34 cellular contexts compared by ENCODE assay signal in genomic region chr12:46798056-46798455, GRCh38. TPM values are rescaled to one million over a fixed set of nuclear protein-coding genes. Genes with fewer than 3 reads are reported as not detected.
"Had no signal": no experiment of that assay in that cellular context is flagged by ENCODE, and none has a peak within 500 bp of the region (broad histone marks: within the 10 kb centered on the region; RNA-seq: fewer than 3 reads in every experiment).

No MANE protein-coding gene starts in this region.

- ATAC-seq: activated CD8-positive, alpha-beta memory T cell treated with anti-CD3 and anti-CD28 coated beads, Interleukin-2, amount 10 ng/mL, durations not matched to agents 7 days and 5 days; activated CD8-positive, alpha-beta T cell treated with anti-CD3 and anti-CD28 coated beads, Interleukin-2, amount 10 ng/mL, durations not matched to agents 7 days and 5 days; activated naive CD4-positive, alpha-beta T cell treated with anti-CD3 and anti-CD28 coated beads, Interleukin-2, amount 50 U/mL, for 72 hours; body of pancreas had no signal

- H3K36me3 ChIP-seq: adrenal gland, brain microvascular endothelial cell, breast epithelium had no signal

- H3K27ac ChIP-seq: adrenal gland, body of pancreas, brain microvascular endothelial cell, breast epithelium, VCaP had no signal

- FAIRE-seq: astrocyte, TTC549 had no signal

- H3K27me3 ChIP-seq: adrenal gland, body of pancreas, brain microvascular endothelial cell, breast epithelium had no signal

- H3K9me3 ChIP-seq: adrenal gland, body of pancreas, breast epithelium had no signal

- DNase-seq: activated B cell treated with CpG ODN at 0.5 μM for 24 hours; activated CD4-positive, alpha-beta memory T cell treated with anti-CD3 and anti-CD28 coated beads, Interleukin-2, amount 10 ng/mL, durations not matched to agents 7 days and 5 days; activated CD4-positive, alpha-beta T cell treated with anti-CD3 and anti-CD28 coated beads for 4 hours; activated CD4-positive, alpha-beta T cell treated with anti-CD3 and anti-CD28 coated beads, Interleukin-2, amount 10 ng/mL, durations not matched to agents 7 days and 5 days; activated CD4-positive, alpha-beta T cell treated with anti-CD3 and anti-CD28 coated beads, Interleukin-2, amount 50 U/mL, for 48 hours; activated CD4-positive, CD25-positive, alpha-beta regulatory T cell treated with anti-CD3 and anti-CD28 coated beads, Interleukin-2, amount 50 U/mL, for 72 hours; activated CD8-positive, alpha-beta memory T cell treated with anti-CD3 and anti-CD28 coated beads for 24 hours; activated CD8-positive, alpha-beta memory T cell treated with anti-CD3 and anti-CD28 coated beads, Interleukin-2, amount 10 ng/mL, durations not matched to agents 7 days and 5 days; activated CD8-positive, alpha-beta memory T cell treated with anti-CD3 and anti-CD28 coated beads, Interleukin-2, amount 50 U/mL, for 48 hours; activated CD8-positive, alpha-beta T cell treated with anti-CD3 and anti-CD28 coated beads, Interleukin-2, amount 10 ng/mL, durations not matched to agents 7 days and 5 days; activated effector memory CD4-positive, alpha-beta T cell treated with Interleukin-2 at 50 U/mL for 16 hours; activated gamma-delta T cell treated with Interleukin-2 at 50 U/mL for 16 hours; activated naive CD4-positive, alpha-beta T cell; activated naive CD4-positive, alpha-beta T cell treated with anti-CD3 and anti-CD28 coated beads for 36 hours; activated naive CD4-positive, alpha-beta T cell treated with anti-CD3 and anti-CD28 coated beads, Interleukin-2, amount 50 U/mL, for 16 hours; activated naive CD8-positive, alpha-beta T cell treated with anti-CD3 and anti-CD28 coated beads for 36 hours; activated T-cell treated with anti-CD3 and anti-CD28 coated beads, Interleukin-2, amount 50 U/mL, for 24 hours; activated T-cell treated with anti-CD3 and anti-CD28 coated beads, Interleukin-2, amount 50 U/mL, for 48 hours; adrenal gland; amniotic stem cell; aorta; body of pancreas; brain microvascular endothelial cell; central memory CD4-positive, alpha-beta T cell; T-helper 1 cell; T-helper 2 cell; T-helper 9 cell had no signal

- H3K4me3 ChIP-seq: adrenal gland, body of pancreas, breast epithelium had no signal

- H3K4me1 ChIP-seq: adrenal gland, breast epithelium had no signal

RNA-seq across cellular contexts. Expression of gene SLC38A4, which starts 27.7 kb away (rescaled TPM):
- total RNA-seq: activated B cell treated with CpG ODN at 0.5 μM for 24 hours; activated CD4-positive, alpha-beta memory T cell treated with anti-CD3 and anti-CD28 coated beads, Interleukin-2, amount 10 ng/mL, durations not matched to agents 7 days and 5 days; activated CD4-positive, alpha-beta T cell treated with anti-CD3 and anti-CD28 coated beads, Interleukin-2, amount 10 ng/mL, durations not matched to agents 7 days and 5 days; activated CD8-positive, alpha-beta memory T cell treated with anti-CD3 and anti-CD28 coated beads, Interleukin-2, amount 10 ng/mL, durations not matched to agents 7 days and 5 days; activated CD8-positive, alpha-beta T cell treated with anti-CD3 and anti-CD28 coated beads, Interleukin-2, amount 10 ng/mL, durations not matched to agents 7 days and 5 days; activated naive CD4-positive, alpha-beta T cell treated with anti-CD3 and anti-CD28 coated beads for 36 hours; activated naive CD4-positive, alpha-beta T cell treated with anti-CD3 and anti-CD28 coated beads, Interleukin-2, amount 50 U/mL, for 72 hours; activated naive CD8-positive, alpha-beta T cell treated with anti-CD3 and anti-CD28 coated beads for 36 hours; activated T-helper 2 cell treated with anti-CD3 and anti-CD28 coated beads, Interferon-gamma antibody, Interleukin-2, Interleukin-4, amounts not matched to agents 10 μg/mL and 5 μg/mL and 100 μg/mL, durations not matched to agents 14 hours and 24 hours and 36 hours; cardiac septum had no signal
